In the genomic region with DNA sequence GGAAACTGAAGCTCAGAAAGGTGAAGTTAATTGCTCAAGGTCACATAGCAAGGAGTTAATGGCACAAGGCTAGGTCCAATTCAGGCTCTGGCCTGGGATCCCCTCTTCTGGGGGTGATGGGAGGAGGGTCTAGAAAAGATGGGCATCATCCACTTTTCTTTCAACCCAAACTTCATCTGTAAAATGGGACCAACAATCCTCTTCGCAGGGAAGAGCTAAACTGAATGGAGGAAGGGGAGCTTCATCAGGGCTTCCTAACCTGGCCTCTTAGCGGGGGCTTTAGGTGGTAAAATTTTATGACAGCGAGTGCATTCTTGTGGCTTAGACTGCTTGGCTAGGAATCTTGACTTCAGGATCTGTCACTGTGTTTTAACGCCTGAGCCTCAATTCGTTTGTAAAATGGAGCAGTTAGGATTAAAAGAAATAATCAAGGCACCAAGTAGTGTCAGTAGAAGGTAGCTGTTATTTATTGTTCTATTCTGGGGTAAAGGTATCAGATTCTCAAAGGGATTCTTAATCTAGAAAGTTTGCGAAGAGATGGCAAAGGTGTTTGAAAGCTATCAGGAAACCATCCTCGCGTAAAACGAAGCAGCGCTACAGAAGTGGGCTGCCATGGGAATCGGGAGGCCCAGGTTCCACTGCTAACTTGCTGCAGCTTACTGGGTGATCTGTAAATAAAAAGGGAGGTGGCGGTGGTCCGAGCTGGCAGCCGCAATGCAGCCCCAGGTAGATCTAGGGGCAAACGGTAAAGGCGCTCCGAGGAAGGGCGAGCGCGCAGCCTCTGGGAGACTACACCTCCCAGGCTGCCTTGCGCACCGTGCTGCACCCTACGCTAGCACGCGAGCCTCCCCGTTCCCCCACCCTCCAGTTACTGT, we compare ENCODE assay signal across 8 cellular contexts. TPM values are rescaled to one million over a fixed set of nuclear protein-coding genes. Genes with fewer than 3 reads are reported as not detected.
A peak's percentile ranks its signal among the peaks of the same experiment; 100 is the strongest.
DNase-seq lines count a peak whose midpoint lies in the region; ATAC-seq lines count a peak whose summit lies in the region.

No MANE protein-coding gene starts in this region.

- H3K4me1 Mint-ChIP-seq in naive thymus-derived CD8-positive, alpha-beta T cell = peaks cover 12 to 43% (median 41%) of the 10 kb centered on the region in 4 donors

- POLR2A ChIA-PET in naive thymus-derived CD8-positive, alpha-beta T cell (lab: Charles Lee) = interaction anchor here (0.6 to 6.0 kb wide), 20 partner anchors 20 to 632 kb away, joined by 3 to 62 read pairs (median 3); partner anchors contain the start of genes ALDOA, FBRS, PHKG2 and PRR14

- H3K9me3 Mint-ChIP-seq in naive thymus-derived CD8-positive, alpha-beta T cell = no peaks in the 10 kb centered on the region

- ATAC-seq in GM18907 (IDR thresholded peaks at IDR 0.05; ENCODE audit: unreplicated experiment) = peak; percentile 89
- peak; percentile 74 for ATAC-seq in HG03457 (IDR thresholded peaks at IDR 0.05; ENCODE audit: unreplicated experiment)
- peak; percentile 85 to 86 for ATAC-seq in naive thymus-derived CD8-positive, alpha-beta T cell

- H3K9me3 ChIP-seq in SK-N-MC (ENCODE audit: low read depth, low read length) = no peaks in the 10 kb centered on the region

- H3K27me3 Mint-ChIP-seq in naive thymus-derived CD8-positive, alpha-beta T cell = no peaks in the 10 kb centered on the region

- H3K36me3 ChIP-seq in SK-N-MC (ENCODE audit: insufficient read depth, low read length) = peaks cover 28% of the 10 kb centered on the region

- peak overlapping the region; percentile 93 to 98 (median 96) for H3K4me3 Mint-ChIP-seq in naive thymus-derived CD8-positive, alpha-beta T cell

- DNase-seq in COLO829 (ENCODE audit: low spot score) (peak; percentile 93), SK-N-MC (ENCODE audit: low read depth, low spot score) (no peak), epithelial cell of prostate (ENCODE audit: low read depth, low spot score) (peak; percentile 86), ecto neural progenitor cell (ENCODE audit: low spot score) (no peak), NCI-H1048 (lab: John Stamatoyannopoulos, UW) (no peak)
- no peak for DNase-seq in naive thymus-derived CD8-positive, alpha-beta T cell

- peaks cover 0 to 22% (median 3%) of the 10 kb centered on the region in 3 donors for H3K36me3 Mint-ChIP-seq in naive thymus-derived CD8-positive, alpha-beta T cell

- peak overlapping the region; percentile 100 for H3K9ac ChIP-seq in SK-N-MC (ENCODE audit: insufficient read length)

- H3K27ac ChIP-seq in SK-N-MC (peak overlapping the region; percentile 99; the same call in 1 of the 2 replicates), epithelial cell of prostate (peak overlapping the region; percentile 98)

- H3K27ac Mint-ChIP-seq in naive thymus-derived CD8-positive, alpha-beta T cell = peak overlapping the region; percentile 99 to 100 (median 100)

- peak overlapping the region; percentile 99 for H3K4me3 ChIP-seq in SK-N-MC

RNA-seq across cellular contexts. Expression of gene SRCAP, which starts 1.5 kb away (rescaled TPM):
- 100 to 1,000 TPM; 107 to 110 TPM for total RNA-seq in naive thymus-derived CD8-positive, alpha-beta T cell
- polyA plus RNA-seq in naive thymus-derived CD8-positive, alpha-beta T cell = 10 to 100 TPM in 2 of 3 donors, 1 to 10 TPM in 1; 5.2 to 31.3 (median 14.9) TPM

RNA-seq across cellular contexts. Expression of gene FBRS, which starts 39.3 kb away (rescaled TPM):
- 100 to 1,000 TPM; 208 to 221 TPM for total RNA-seq in naive thymus-derived CD8-positive, alpha-beta T cell
- 1 to 10 TPM; 3.2 to 8.0 (median 4.4) TPM for polyA plus RNA-seq in naive thymus-derived CD8-positive, alpha-beta T cell

RNA-seq across cellular contexts. Expression of gene PRR14, which starts 46.7 kb away (rescaled TPM):
- 10 to 100 TPM; 81.4 to 83.8 TPM for total RNA-seq in naive thymus-derived CD8-positive, alpha-beta T cell
- 10 to 100 TPM; 13.3 to 22.3 (median 15.3) TPM for polyA plus RNA-seq in naive thymus-derived CD8-positive, alpha-beta T cell

RNA-seq across cellular contexts. Expression of gene PHKG2, which starts 50.7 kb away (rescaled TPM):
- total RNA-seq in naive thymus-derived CD8-positive, alpha-beta T cell = 10 to 100 TPM; 50.2 to 53.7 TPM
- polyA plus RNA-seq in naive thymus-derived CD8-positive, alpha-beta T cell = 10 to 100 TPM; 39.7 to 43.1 (median 40.6) TPM

Comparison
In these comparisons a context has a peak if more than half of its experiments do, and no peak if none do; other contexts are left out.
1. DNase-seq: peak in COLO829 (single experiment) and epithelial cell of prostate (single experiment); none in SK-N-MC (single experiment), naive thymus-derived CD8-positive, alpha-beta T cell (0 of 10), ecto neural progenitor cell (single experiment) and NCI-H1048 (single experiment).
2. Peak in every context shown above with its lines, with median percentiles within 50 percentile points of each other: ATAC-seq.